Comparison of ENCODE assay signal across 13 cellular contexts in the genomic region with DNA sequence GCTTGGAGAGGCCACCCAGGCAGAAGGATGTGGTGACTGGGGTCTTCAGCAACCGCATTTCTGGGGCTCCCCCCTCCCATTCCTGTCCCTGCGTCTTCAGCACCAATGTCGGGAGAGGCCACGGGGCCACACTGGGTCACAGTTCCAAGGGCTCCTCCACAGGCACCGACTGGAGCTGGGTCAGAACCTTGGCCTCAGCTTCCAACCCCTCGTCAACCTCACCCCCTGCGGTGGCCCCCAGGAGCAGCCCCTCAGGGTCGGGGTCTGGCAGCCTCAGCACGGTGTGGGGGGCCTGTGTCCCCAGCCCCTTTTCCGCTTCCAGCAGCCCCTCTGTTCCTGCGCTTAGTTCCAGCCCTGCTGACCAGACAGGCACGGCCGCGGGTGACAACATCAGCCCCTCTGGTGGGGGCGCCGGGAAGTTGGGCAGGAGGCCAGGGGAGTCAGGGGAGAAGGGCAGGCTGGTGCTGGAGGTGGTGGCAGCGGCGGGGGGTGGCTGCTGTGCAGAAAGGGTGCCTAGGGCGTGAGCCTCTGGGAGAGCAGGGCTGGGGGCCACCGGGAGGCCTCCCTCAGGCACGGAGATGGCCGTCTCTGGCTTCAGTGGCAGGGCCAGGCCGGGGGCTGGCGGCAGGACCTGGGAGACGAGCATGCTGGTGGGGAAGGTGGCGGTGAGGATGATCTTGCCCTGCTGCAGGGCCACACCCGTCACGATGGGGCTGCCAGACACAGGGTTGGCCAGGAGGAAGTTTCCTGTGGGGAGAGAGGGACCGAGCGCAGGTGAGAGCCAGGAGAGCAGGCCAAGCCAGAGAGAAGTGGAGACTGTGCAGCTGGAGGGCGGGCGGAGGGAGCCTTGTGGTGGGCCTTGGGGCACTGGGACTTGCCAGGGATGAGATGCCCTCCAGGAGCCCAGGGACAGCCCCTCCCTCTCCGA. TPM values are rescaled to one million over a fixed set of nuclear protein-coding genes. Genes with fewer than 3 reads are reported as not detected.
DNase-seq lines count a peak whose midpoint lies in the region; ATAC-seq and TF ChIP-seq lines count a peak whose summit lies in the region.
"Had no signal": no experiment of that assay in that cellular context is flagged by ENCODE, and none has a peak within 500 bp of the region (broad histone marks: within the 10 kb centered on the region; RNA-seq: fewer than 3 reads in every experiment).

No MANE protein-coding gene starts in this region.

- peaks cover 18% of the 10 kb centered on the region for H3K4me1 ChIP-seq in A673 (ENCODE audit: insufficient read depth, low read length, poor library complexity, severe bottlenecking)
- peaks cover 3 to 59% (median 35%) of the 10 kb centered on the region in 3 donors for H3K4me1 ChIP-seq in gastroesophageal sphincter
- H3K4me1 ChIP-seq in parathyroid adenoma: peaks cover 26% of the 10 kb centered on the region

- DNase-seq in A673 (ENCODE audit: low spot score): no peak
- no peak for DNase-seq in NCI-H1930 (lab: John Stamatoyannopoulos, UW)
- DNase-seq in activated naive CD4-positive, alpha-beta T cell (lab: John Stamatoyannopoulos, UW): no peak
- DNase-seq in MG63: no peak
- DNase-seq: DMS153, naive B cell, NCI-H1105 treated with DMSO at 0.1 percent for 48 hours, NCI-H69, SHP77 had no signal

- ATAC-seq in gastroesophageal sphincter (no peak), GM21526 (IDR thresholded peaks at IDR 0.05; ENCODE audit: low FRiP score, unreplicated experiment) (no peak)

- no peaks in the 10 kb centered on the region for H3K27me3 ChIP-seq in A673 (replicated peaks; ENCODE audit: insufficient read depth, low read depth, low read length, poor library complexity)
- no peaks in the 10 kb centered on the region for H3K27me3 ChIP-seq in gastroesophageal sphincter
- no peaks in the 10 kb centered on the region for H3K27me3 ChIP-seq in parathyroid adenoma (ENCODE audit: control insufficient read depth, insufficient read depth, low read length)
- H3K27me3 ChIP-seq in MG63: no peaks in the 10 kb centered on the region

- POLR2A ChIA-PET in A673 (lab: Charles Lee; ENCODE audit: low non-redundant PET): no interaction called here

- H2AFZ ChIP-seq in parathyroid adenoma: no peak overlapping the region

- intact Hi-C loops in A673 (cut with micrococcal nuclease; ENCODE audit: unreplicated experiment): no loop called here

- TF ChIP-seq CTCF in A673 (conservative IDR thresholded peaks at IDR 0.05; ENCODE audit: low read depth, low read length): no peak
- no peak for TF ChIP-seq CTCF in gastroesophageal sphincter (IDR thresholded peaks at IDR 0.05)
- no peak for TF ChIP-seq CTCF in parathyroid adenoma (IDR thresholded peaks at IDR 0.05)

- TF ChIP-seq RAD21 in Ishikawa (IDR thresholded peaks at IDR 0.05; ENCODE audit: low read depth): no peak

- peak overlapping the region; percentile 21 for H3K27ac ChIP-seq in A673 (ENCODE audit: low read depth, low read length, poor library complexity, severe bottlenecking)
- H3K27ac ChIP-seq in gastroesophageal sphincter: peak overlapping the region; percentile 86 to 99 (median 98)
- H3K27ac ChIP-seq in parathyroid adenoma: peak overlapping the region; percentile 95

- no peaks in the 10 kb centered on the region for H3K36me3 ChIP-seq in A673 (ENCODE audit: insufficient read depth, low read length, poor library complexity, severe bottlenecking)
- H3K36me3 ChIP-seq in gastroesophageal sphincter: no peaks in the 10 kb centered on the region
- no peaks in the 10 kb centered on the region for H3K36me3 ChIP-seq in parathyroid adenoma (ENCODE audit: control insufficient read depth, insufficient read depth, low read length)
- H3K36me3 ChIP-seq in MG63: peaks cover 22% of the 10 kb centered on the region

- H3K9ac ChIP-seq in parathyroid adenoma: no peak overlapping the region

- TF ChIP-seq POLR2A in gastroesophageal sphincter (IDR thresholded peaks at IDR 0.05): no peak

- CTCF ChIA-PET in A673 (lab: Charles Lee): no interaction called here

- H3K4me2 ChIP-seq in parathyroid adenoma (ENCODE audit: low read length): no peak overlapping the region

- no peaks in the 10 kb centered on the region for H3K9me3 ChIP-seq in A673 (ENCODE audit: low read depth, low read length, poor library complexity, severe bottlenecking)
- H3K9me3 ChIP-seq in gastroesophageal sphincter: no peaks in the 10 kb centered on the region
- H3K9me3 ChIP-seq in parathyroid adenoma (ENCODE audit: control insufficient read depth, low read length): no peaks in the 10 kb centered on the region
- no peaks in the 10 kb centered on the region for H3K9me3 ChIP-seq in MG63

- BruUV-seq in A673 (replicated peaks; lab: Mats Ljungman, UMichigan): no TSS peak

- H3K79me2 ChIP-seq in parathyroid adenoma: peaks cover 16% of the 10 kb centered on the region

- TF ChIP-seq EP300 in Ishikawa (IDR thresholded peaks at IDR 0.05; ENCODE audit: borderline replicate concordance) (no peak), gastroesophageal sphincter (IDR thresholded peaks at IDR 0.05) (no peak)

- H3K4me3 ChIP-seq in A673 (ENCODE audit: low read depth, low read length, poor library complexity, severe bottlenecking) (no peak overlapping the region), gastroesophageal sphincter (peak overlapping the region in 1 of 2 donors; percentile 93), parathyroid adenoma (ENCODE audit: low read depth, low read length) (no peak overlapping the region), MG63 (no peak overlapping the region)

- WGBS in gastroesophageal sphincter (ENCODE audit: low coverage in 1 of 2), 2 donors: 20 to 53% methylated on average over 2 to 6 of the region's 33 CpGs

TF ChIP-seq in Ishikawa, 13 proteins besides CTCF, POLR2A, EP300 and RAD21:
- no peak for TF ChIP-seq CEBPB (IDR thresholded peaks at IDR 0.05)
- TF ChIP-seq ZBTB7A (IDR thresholded peaks at IDR 0.05; ENCODE audit: low read depth): peak; percentile 58; the same call in 1 of the 2 replicates

RNA-seq across cellular contexts. Expression of a gene that starts 3.4 kb away (rescaled TPM):
- total RNA-seq in A673 (2021): 23.6 and 26.7 TPM in 2 replicates
- total RNA-seq in gastroesophageal sphincter: 10 to 100 TPM; 13.2 to 33.1 (median 23.7) TPM
- 11.4 and 18.6 TPM in 2 replicates for total RNA-seq in MG63 (2014; rRNA removed; shearing (Covaris generic); ENCODE audit: low replicate concordance)

RNA-seq across cellular contexts. Expression of a gene that starts 16.7 kb away (rescaled TPM):
- 79.9 and 82.0 TPM in 2 replicates for total RNA-seq in A673 (2021)
- total RNA-seq in gastroesophageal sphincter: 100 to 1,000 TPM; 223 to 464 (median 330) TPM
- total RNA-seq in MG63 (2014; rRNA removed; shearing (Covaris generic); ENCODE audit: low replicate concordance): 3.9 and 7.0 TPM in 2 replicates

RNA-seq across cellular contexts. Expression of a gene that starts 27.0 kb away (rescaled TPM):
- 79.2 and 86.7 TPM in 2 replicates for total RNA-seq in A673 (2021)
- 10 to 100 TPM; 41.5 to 75.5 (median 59.4) TPM for total RNA-seq in gastroesophageal sphincter
- 30.4 and 48.0 TPM in 2 replicates for total RNA-seq in MG63 (2014; rRNA removed; shearing (Covaris generic); ENCODE audit: low replicate concordance)

RNA-seq across cellular contexts. Expression of a gene that starts 32.4 kb away (rescaled TPM):
- total RNA-seq in A673 (2021) (not detected in 2 replicates), gastroesophageal sphincter (not detected)
- 0.99 TPM in 1 of 2 replicates, not detected in the other for total RNA-seq in MG63 (2014; rRNA removed; shearing (Covaris generic); ENCODE audit: low replicate concordance)

RNA-seq across cellular contexts. Expression of a gene that starts 34.9 kb away (rescaled TPM):
- total RNA-seq in A673 (2021) (18.8 and 24.3 TPM in 2 replicates), gastroesophageal sphincter (10 to 100 TPM; 12.1 to 20.5 (median 14.9) TPM)
- total RNA-seq in MG63 (2014; rRNA removed; shearing (Covaris generic); ENCODE audit: low replicate concordance): 4.3 and 12.3 TPM in 2 replicates

Comparison
In these comparisons a context has a peak if more than half of its experiments do, and no peak if none do; other contexts are left out.
1. H3K27ac ChIP-seq: peak in every context shown above with its lines; median percentile 98 in gastroesophageal sphincter; 95 in parathyroid adenoma; 21 in A673.
2. RNA of a gene that starts 16.7 kb away (total RNA-seq): 223 to 464 TPM in gastroesophageal sphincter and 79.9 to 82.0 TPM in A673; 3.9 to 7.0 TPM in MG63; every median in the first group is over 10 times any median in the second.